12 cellular contexts compared by ENCODE assay signal in genomic region chr22:29080061-29080975, GRCh38. TPM values are rescaled to one million over a fixed set of nuclear protein-coding genes. Genes with fewer than 3 reads are reported as not detected.
A peak's percentile ranks its signal among the peaks of the same experiment; 100 is the strongest.
DNase-seq lines count a peak whose midpoint lies in the region; ATAC-seq and TF ChIP-seq lines count a peak whose summit lies in the region.
"Had no signal": no experiment of that assay in that cellular context is flagged by ENCODE, and none has a peak within 500 bp of the region (broad histone marks: within the 10 kb centered on the region; RNA-seq: fewer than 3 reads in every experiment).

No MANE protein-coding gene starts in this region.

- no peaks in the 10 kb centered on the region for H3F3A ChIP-seq in PC-9 (ENCODE audit: insufficient read depth, low read depth)

- no peaks in the 10 kb centered on the region for H3K27me3 ChIP-seq in PC-9 (ENCODE audit: insufficient read depth, low read depth)

- H3K79me2 ChIP-seq in PC-9 (ENCODE audit: low read depth), result no peaks in the 10 kb centered on the region

- H3K4me3 ChIP-seq in PC-9 (no peak overlapping the region), fibroblast of villous mesenchyme (ENCODE audit: low read depth, low read length) (no peak overlapping the region)

- H3K27ac ChIP-seq in PC-9, result no peak overlapping the region
- H3K27ac ChIP-seq: HL-60 had no signal

- POLR2A ChIA-PET in PC-9 (lab: Charles Lee; ENCODE audit: unreplicated experiment), result no interaction called here

- no peak overlapping the region for H2AFZ ChIP-seq in PC-9

- no peaks in the 10 kb centered on the region for H3K9me3 ChIP-seq in PC-9 (ENCODE audit: insufficient read depth, low read depth)

- intact Hi-C loops in Right ventricle myocardium superior (cut with DNase I), result no loop called here
- intact Hi-C loops in cardiac septum (cut with DNase I), result no loop called here
- intact Hi-C loops in PC-9 (cut with micrococcal nuclease; ENCODE audit: unreplicated experiment), result no loop called here

- no TSS peak for BruUV-seq in PC-9 (replicated peaks; lab: Mats Ljungman, UMichigan)

- DNase-seq in Right ventricle myocardium superior (no peak), cardiac septum (ENCODE audit: low spot score) (no peak), PC-9 (peak in 1 of 2 experiments; percentile 77), fibroblast of villous mesenchyme (ENCODE audit: low read depth) (peak; percentile 54), LoVo (ENCODE audit: low spot score) (no peak), DMS53 (lab: John Stamatoyannopoulos, UW) (no peak)
- DNase-seq: activated T-cell treated with anti-CD3 and anti-CD28 coated beads, Interleukin-2, amount 50 U/mL, for 48 hours had no signal

- CTCF ChIA-PET in PC-9 (lab: Charles Lee), result no interaction called here

- peak overlapping the region; percentile 32; the same call in 1 of the 2 replicates for H3K4me2 ChIP-seq in PC-9

- peak; percentile 34 for ATAC-seq in Right ventricle myocardium superior (ENCODE audit: poor library complexity)
- ATAC-seq in GM21390 (IDR thresholded peaks at IDR 0.05; ENCODE audit: unreplicated experiment), result no peak
- no peak for ATAC-seq in HG02610 (IDR thresholded peaks at IDR 0.05; ENCODE audit: unreplicated experiment)

- no peaks in the 10 kb centered on the region for H3K9me2 ChIP-seq in PC-9 (ENCODE audit: insufficient read depth)

- no peaks in the 10 kb centered on the region for H4K20me1 ChIP-seq in PC-9 (ENCODE audit: insufficient read depth)

- no peaks in the 10 kb centered on the region for H3K36me3 ChIP-seq in PC-9 (ENCODE audit: low read depth)

- TF ChIP-seq CTCF in PC-9 (conservative IDR thresholded peaks at IDR 0.05), result no peak; the same call in 1 of the 2 replicates
- TF ChIP-seq CTCF in fibroblast of villous mesenchyme (IDR thresholded peaks at IDR 0.05; ENCODE audit: insufficient read depth, low read depth, low read length), result no peak

- peaks cover 7% of the 10 kb centered on the region for H3K4me1 ChIP-seq in PC-9 (replicated peaks; ENCODE audit: insufficient read depth)

RNA-seq across cellular contexts. Expression of gene KREMEN1, which starts 7.5 kb away (rescaled TPM):
- total RNA-seq in Right ventricle myocardium superior (49.9 TPM), cardiac septum (52.1 TPM), PC-9 (2021) (4.6 and 6.1 TPM in 2 replicates), fibroblast of villous mesenchyme (2.6 and 3.2 TPM in 2 replicates)

RNA-seq across cellular contexts. Expression of gene C22orf31, which starts 18.7 kb away (rescaled TPM):
- not detected for total RNA-seq in Right ventricle myocardium superior
- total RNA-seq in cardiac septum, result not detected
- not detected in 2 replicates for total RNA-seq in PC-9 (2021)
- total RNA-seq in fibroblast of villous mesenchyme, result not detected in 2 replicates
- total RNA-seq: astrocyte, pulmonary artery endothelial cell had no signal
